In the genomic region with DNA sequence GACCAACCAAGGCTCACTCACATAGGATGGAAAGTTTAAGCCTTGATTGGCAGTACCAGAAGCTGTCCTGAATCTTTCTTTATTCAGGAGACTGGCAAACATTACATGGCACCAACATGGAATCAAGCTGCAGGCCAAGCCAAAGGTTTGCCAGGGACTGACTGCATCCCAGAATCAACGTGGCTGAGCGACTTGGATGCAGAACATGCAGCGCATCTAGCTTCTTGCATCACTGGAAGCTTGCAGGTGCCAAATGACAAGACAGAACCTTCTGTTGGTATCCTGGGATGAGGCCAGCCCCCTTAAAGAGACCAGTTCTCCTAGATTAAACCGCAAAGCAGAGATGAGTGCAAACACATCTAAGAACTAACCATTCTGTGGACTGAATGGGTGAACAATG, we compare ENCODE assay signal across 23 cellular contexts.
"Had no signal": no experiment of that assay in that cellular context is flagged by ENCODE, and none has a peak within 500 bp of the region (broad histone marks: within the 10 kb centered on the region; RNA-seq: fewer than 3 reads in every experiment).

No MANE protein-coding gene starts in this region.

- H3K36me3 ChIP-seq: lower lobe of right lung, neural progenitor cell, ovary, thyroid gland, upper lobe of right lung had no signal

- H3K27me3 ChIP-seq: foreskin keratinocyte, neural progenitor cell, ovary, thyroid gland, upper lobe of right lung had no signal

- H3K4me1 ChIP-seq: lower lobe of right lung, thyroid gland, upper lobe of right lung had no signal

- H3K27ac ChIP-seq: foreskin keratinocyte, lower lobe of right lung, neural progenitor cell, ovary, thyroid gland, upper lobe of right lung, VCaP had no signal

- DNase-seq: activated CD4-positive, alpha-beta memory T cell treated with anti-CD3 and anti-CD28 coated beads, Interleukin-2, amount 10 ng/mL, durations not matched to agents 7 days and 5 days; activated CD4-positive, alpha-beta T cell treated with anti-CD3 and anti-CD28 coated beads, Interleukin-2, amount 10 ng/mL, durations not matched to agents 24 days and 14 days; activated effector memory CD4-positive, alpha-beta T cell treated with Interleukin-2 at 50 U/mL for 16 hours; activated naive CD4-positive, alpha-beta T cell treated with anti-CD3 and anti-CD28 coated beads for 36 hours; activated naive CD8-positive, alpha-beta T cell treated with anti-CD3 and anti-CD28 coated beads, Interleukin-2, amount 10 ng/mL, durations not matched to agents 7 days and 5 days; activated T-cell treated with anti-CD3 and anti-CD28 coated beads, Interleukin-2, amount 50 U/mL, for 72 hours; amniotic stem cell; effector CD8-positive, alpha-beta T cell; erythroblast; foreskin keratinocyte; lower lobe of right lung; naive thymus-derived CD8-positive, alpha-beta T cell; ovary; SK-N-SH; stimulated activated CD4-positive, alpha-beta T cell treated with anti-CD3 and anti-CD28 coated beads, Interleukin-2, amount 100 ng/mL, for 48 hours; stimulated activated CD8-positive, alpha-beta memory T cell treated with anti-CD3 and anti-CD28 coated beads, Interleukin-4, amount 100 ng/mL, for 48 hours; stimulated activated naive CD4-positive, alpha-beta T cell; thyroid gland; upper lobe of right lung had no signal

- H3K9me3 ChIP-seq: lower lobe of right lung, ovary, SK-N-SH, thyroid gland, upper lobe of right lung had no signal

- ATAC-seq: activated CD4-positive, CD25-positive, alpha-beta regulatory T cell treated with anti-CD3 and anti-CD28 coated beads, Interleukin-2, amount 50 U/mL, for 24 hours; activated T-cell treated with anti-CD3 and anti-CD28 coated beads, Interleukin-2, amount 50 U/mL, for 72 hours; foreskin keratinocyte; lower lobe of right lung; naive thymus-derived CD8-positive, alpha-beta T cell; sciatic nerve; upper lobe of right lung had no signal

- H3K4me3 ChIP-seq: lower lobe of right lung, neural progenitor cell, ovary, thyroid gland, upper lobe of right lung had no signal
